ENCODE assay signal across 24 cellular contexts in the genomic region with DNA sequence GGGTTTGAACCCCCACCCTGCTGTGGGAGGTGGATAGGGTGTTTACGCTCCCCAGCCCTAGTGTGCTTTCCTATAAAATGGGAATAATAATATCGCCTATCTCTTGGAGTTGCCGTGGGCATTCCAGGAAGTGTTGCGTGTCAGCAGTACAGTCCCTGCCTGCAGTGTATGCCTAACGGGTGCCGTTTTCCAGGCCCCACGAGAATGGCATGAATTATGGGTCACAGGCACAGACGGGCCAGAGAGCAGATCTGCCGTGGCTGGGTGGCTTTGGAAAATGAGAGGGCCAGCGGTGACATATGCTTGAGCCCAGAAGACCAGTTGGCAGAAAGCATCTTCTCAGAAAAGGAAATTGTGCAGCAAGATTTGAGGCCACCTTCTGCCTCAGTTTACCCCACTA.
A peak's percentile ranks its signal among the peaks of the same experiment; 100 is the strongest.
DNase-seq lines count a peak whose midpoint lies in the region; ATAC-seq and TF ChIP-seq lines count a peak whose summit lies in the region.
"Had no signal": no experiment of that assay in that cellular context is flagged by ENCODE, and none has a peak within 500 bp of the region (broad histone marks: within the 10 kb centered on the region; RNA-seq: fewer than 3 reads in every experiment).

No MANE protein-coding gene starts in this region.

- no peak overlapping the region for H3K4me3 Mint-ChIP-seq in chondrocyte (ENCODE audit: unreplicated experiment)
- no peak overlapping the region for H3K4me3 Mint-ChIP-seq in neural progenitor cell
- H3K4me3 Mint-ChIP-seq: activated B cell treated with CpG ODN at 0.5 μM for 24 hours; activated naive CD8-positive, alpha-beta T cell treated with anti-CD3 and anti-CD28 coated beads, Interleukin-2, amount 10 ng/mL, durations not matched to agents 7 days and 5 days; naive thymus-derived CD4-positive, alpha-beta T cell had no signal

- DNase-seq in cardiac muscle cell (ENCODE audit: low read depth in 1 of 2, low spot score in 1 of 2) (no peak), left cardiac atrium (no peak), chondrocyte (ENCODE audit: low spot score) (no peak), neural progenitor cell (ENCODE audit: low spot score) (no peak)
- no peak for DNase-seq in stimulated activated CD8-positive, alpha-beta memory T cell treated with anti-CD3 and anti-CD28 coated beads, Interleukin-4, amount 100 ng/mL, for 48 hours
- DNase-seq in stimulated activated CD4-positive, alpha-beta T cell treated with anti-CD3 and anti-CD28 coated beads, Interleukin-4, amount 100 ng/mL, for 24 hours = no peak
- DNase-seq: 8988T; activated B cell treated with CpG ODN at 0.5 μM for 24 hours; activated CD4-positive, alpha-beta T cell treated with anti-CD3 and anti-CD28 coated beads, Interleukin-2, amount 50 U/mL, for 4 hours; activated CD8-positive, alpha-beta memory T cell treated with anti-CD3 and anti-CD28 coated beads, Interleukin-2, amount 50 U/mL, for 48 hours; activated effector memory CD4-positive, alpha-beta T cell treated with Interleukin-2 at 50 U/mL for 16 hours; activated naive CD8-positive, alpha-beta T cell treated with anti-CD3 and anti-CD28 coated beads, Interleukin-2, amount 10 ng/mL, durations not matched to agents 7 days and 5 days; AML-193; Caco-2; colonic mucosa; mammary epithelial cell; naive thymus-derived CD4-positive, alpha-beta T cell; NCI-H1436; stimulated activated naive CD8-positive, alpha-beta T cell treated with anti-CD3 and anti-CD28 coated beads, Interleukin-15, Interleukin-2, amounts not matched to agents 100 U/mL and 50 U/mL, for 24 hours; T-helper 9 cell had no signal

- peak overlapping the region; percentile 27 for H3K4me2 ChIP-seq in neural progenitor cell

- H3F3A ChIP-seq in neural progenitor cell (ENCODE audit: low read depth) = peaks cover 31% of the 10 kb centered on the region

- H3K27me3 ChIP-seq in cardiac muscle cell (no peaks in the 10 kb centered on the region), neural progenitor cell (no peaks in the 10 kb centered on the region), gastroesophageal sphincter (no peaks in the 10 kb centered on the region)
- H3K27me3 ChIP-seq: colonic mucosa, MG63 had no signal

- no peaks in the 10 kb centered on the region for H3K79me2 ChIP-seq in neural progenitor cell (ENCODE audit: low read depth)

- H3K9me3 Mint-ChIP-seq in chondrocyte (ENCODE audit: low read depth) = no peaks in the 10 kb centered on the region
- peaks cover 6% of the 10 kb centered on the region for H3K9me3 Mint-ChIP-seq in neural progenitor cell
- H3K9me3 Mint-ChIP-seq: activated B cell treated with CpG ODN at 0.5 μM for 24 hours; activated naive CD8-positive, alpha-beta T cell treated with anti-CD3 and anti-CD28 coated beads, Interleukin-2, amount 10 ng/mL, durations not matched to agents 7 days and 5 days had no signal

- H3K4me1 ChIP-seq in cardiac muscle cell (ENCODE audit: low read depth) (peaks cover 16% of the 10 kb centered on the region), neural progenitor cell (peaks cover 18% of the 10 kb centered on the region), gastroesophageal sphincter (peaks cover 0 to 47% (median 12%) of the 10 kb centered on the region in 3 donors)
- H3K4me1 ChIP-seq: Caco-2, colonic mucosa, parathyroid adenoma had no signal

- H3K27ac Mint-ChIP-seq in chondrocyte (ENCODE audit: unreplicated experiment) (peak overlapping the region; percentile 89), neural progenitor cell (peak overlapping the region; percentile 99)
- H3K27ac Mint-ChIP-seq: activated B cell treated with CpG ODN at 0.5 μM for 24 hours; activated naive CD8-positive, alpha-beta T cell treated with anti-CD3 and anti-CD28 coated beads, Interleukin-2, amount 10 ng/mL, durations not matched to agents 7 days and 5 days had no signal

- ATAC-seq in left cardiac atrium (no peak), gastroesophageal sphincter (no peak), GM21717 (IDR thresholded peaks at IDR 0.05; ENCODE audit: unreplicated experiment) (no peak)
- ATAC-seq: naive thymus-derived CD4-positive, alpha-beta T cell had no signal

- no peak overlapping the region for H3K9ac ChIP-seq in neural progenitor cell
- H3K9ac ChIP-seq: parathyroid adenoma had no signal

- intact Hi-C loops in left cardiac atrium (cut with DNase I) = no loop called here

- no peaks in the 10 kb centered on the region for H3K36me3 Mint-ChIP-seq in chondrocyte (ENCODE audit: low read depth)
- no peaks in the 10 kb centered on the region for H3K36me3 Mint-ChIP-seq in neural progenitor cell
- H3K36me3 Mint-ChIP-seq: activated naive CD8-positive, alpha-beta T cell treated with anti-CD3 and anti-CD28 coated beads, Interleukin-2, amount 10 ng/mL, durations not matched to agents 7 days and 5 days; naive thymus-derived CD4-positive, alpha-beta T cell had no signal

- H3K36me3 ChIP-seq in cardiac muscle cell = no peaks in the 10 kb centered on the region
- no peaks in the 10 kb centered on the region for H3K36me3 ChIP-seq in neural progenitor cell
- H3K36me3 ChIP-seq in gastroesophageal sphincter = no peaks in the 10 kb centered on the region
- H3K36me3 ChIP-seq: colonic mucosa, MG63 had no signal

- TF ChIP-seq POLR2A in gastroesophageal sphincter (IDR thresholded peaks at IDR 0.05) = no peak

- H3K27ac ChIP-seq in cardiac muscle cell = peak overlapping the region; percentile 70
- no peak overlapping the region for H3K27ac ChIP-seq in neural progenitor cell
- H3K27ac ChIP-seq in gastroesophageal sphincter = no peak overlapping the region
- H3K27ac ChIP-seq: colonic mucosa, parathyroid adenoma had no signal

- H2AFZ ChIP-seq in neural progenitor cell (replicated peaks) = no peak overlapping the region
- H2AFZ ChIP-seq: parathyroid adenoma had no signal

- H3K4me1 Mint-ChIP-seq in chondrocyte (ENCODE audit: low read depth) (peaks cover 44% of the 10 kb centered on the region), neural progenitor cell (peaks cover 78% of the 10 kb centered on the region)

- no peak for TF ChIP-seq CTCF in cardiac muscle cell (IDR thresholded peaks at IDR 0.05; ENCODE audit: low read depth, low read length)
- peak; percentile 38 for TF ChIP-seq CTCF in chondrocyte (IDR thresholded peaks at IDR 0.05)
- TF ChIP-seq CTCF in neural progenitor cell (IDR thresholded peaks at IDR 0.05) = no peak
- TF ChIP-seq CTCF in gastroesophageal sphincter (IDR thresholded peaks at IDR 0.05) = no peak

- H3K27me3 Mint-ChIP-seq in chondrocyte (ENCODE audit: low read depth) = no peaks in the 10 kb centered on the region
- H3K27me3 Mint-ChIP-seq in neural progenitor cell (ENCODE audit: insufficient read depth, low read depth) = peaks cover 29% of the 10 kb centered on the region
- H3K27me3 Mint-ChIP-seq: activated naive CD8-positive, alpha-beta T cell treated with anti-CD3 and anti-CD28 coated beads, Interleukin-2, amount 10 ng/mL, durations not matched to agents 7 days and 5 days had no signal

- no peak overlapping the region for H3K4me3 ChIP-seq in cardiac muscle cell
- H3K4me3 ChIP-seq in neural progenitor cell = no peak overlapping the region
- no peak overlapping the region for H3K4me3 ChIP-seq in gastroesophageal sphincter
- H3K4me3 ChIP-seq: colonic mucosa, MG63 had no signal

- TF ChIP-seq EP300 in gastroesophageal sphincter (IDR thresholded peaks at IDR 0.05) = no peak

- peaks cover 22% of the 10 kb centered on the region for H4K20me1 ChIP-seq in neural progenitor cell (ENCODE audit: low read depth)

- no peaks in the 10 kb centered on the region for H3K9me3 ChIP-seq in cardiac muscle cell (ENCODE audit: low read depth)
- no peaks in the 10 kb centered on the region for H3K9me3 ChIP-seq in neural progenitor cell (ENCODE audit: low read depth)
- no peaks in the 10 kb centered on the region for H3K9me3 ChIP-seq in gastroesophageal sphincter
- H3K9me3 ChIP-seq: Caco-2, colonic mucosa, MG63 had no signal

- 80% methylated on average over 1 of the region's 10 CpGs for WGBS in gastroesophageal sphincter (ENCODE audit: low coverage in 1 of 2), 2 donors
